13 cellular contexts compared by ENCODE assay signal in the genomic region with DNA sequence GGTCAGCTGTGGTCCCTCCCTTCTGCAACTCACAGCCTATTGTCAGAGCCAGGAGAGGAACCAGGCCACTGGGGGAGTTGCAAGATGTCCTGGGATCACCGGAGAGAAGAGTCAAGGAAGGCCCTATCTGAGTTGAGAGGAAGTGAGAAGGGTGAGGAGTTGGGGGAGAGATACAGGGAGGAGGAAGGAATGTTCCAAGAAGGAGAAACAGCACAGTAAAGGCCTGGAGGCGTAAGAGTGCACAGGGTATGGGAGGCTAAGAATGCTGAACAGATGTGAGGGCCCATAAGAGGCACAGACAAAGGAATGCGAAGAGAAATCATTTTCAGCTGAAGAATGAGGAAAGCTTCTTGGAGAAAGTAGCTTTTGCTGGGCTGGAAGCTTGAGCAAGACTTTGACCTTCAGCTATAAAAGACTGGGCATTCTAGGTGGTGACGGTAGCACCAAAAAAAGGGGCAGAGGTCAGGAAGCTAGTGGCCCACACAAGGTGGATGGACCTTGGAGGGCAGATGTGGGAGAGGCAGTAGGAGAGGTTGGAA. TPM values are rescaled to one million over a fixed set of nuclear protein-coding genes. Genes with fewer than 3 reads are reported as not detected.
DNase-seq lines count a peak whose midpoint lies in the region; ATAC-seq and TF ChIP-seq lines count a peak whose summit lies in the region.
"Had no signal": no experiment of that assay in that cellular context is flagged by ENCODE, and none has a peak within 500 bp of the region (broad histone marks: within the 10 kb centered on the region; RNA-seq: fewer than 3 reads in every experiment).

No MANE protein-coding gene starts in this region.

- TF ChIP-seq EP300 in upper lobe of left lung (IDR thresholded peaks at IDR 0.05): no peak

- no peak for ATAC-seq in GM18867 (IDR thresholded peaks at IDR 0.05; ENCODE audit: unreplicated experiment)
- no peak for ATAC-seq in upper lobe of left lung (ENCODE audit: low FRiP score in 2 of 2)
- no peak for ATAC-seq in GM18505 (IDR thresholded peaks at IDR 0.05; ENCODE audit: unreplicated experiment)
- no peak for ATAC-seq in HG02870 (IDR thresholded peaks at IDR 0.05; ENCODE audit: unreplicated experiment)
- ATAC-seq: Panc1 had no signal

- no peaks in the 10 kb centered on the region for H3K4me1 ChIP-seq in HEK293 (ENCODE audit: control insufficient read depth, insufficient read depth, low read length)
- peaks cover 10 to 33% of the 10 kb centered on the region in 2 donors for H3K4me1 ChIP-seq in mucosa of rectum (ENCODE audit: control insufficient read depth in 2 of 2, insufficient read depth in 2 of 2, low read length in 2 of 2)
- peaks cover 1 to 16% (median 2%) of the 10 kb centered on the region in 4 donors for H3K4me1 ChIP-seq in upper lobe of left lung

- DNase-seq in AG08395 (ENCODE audit: low spot score) (peak; percentile 72), epidermal melanocyte (ENCODE audit: insufficient read length, low spot score) (peak; percentile 72), upper lobe of left lung (no peak)
- DNase-seq: ACHN, hypothalamus, NCI-H2171 treated with DMSO at 0.1 percent for 48 hours had no signal

- TF ChIP-seq CTCF in HEK293 (tag by site-specific recombination; IDR thresholded peaks at IDR 0.05) (no peak), upper lobe of left lung (IDR thresholded peaks at IDR 0.05) (no peak)

- H3K27ac ChIP-seq in HEK293 (ENCODE audit: extremely low read depth, low read depth, low read length) (no peak overlapping the region), mucosa of rectum (ENCODE audit: low read depth in 2 of 2, low read length in 2 of 2) (peak overlapping the region; percentile 69 to 72), upper lobe of left lung (no peak overlapping the region)

- H3K36me3 ChIP-seq in HEK293 (ENCODE audit: control insufficient read depth in 2 of 2, insufficient read depth in 1 of 2, low read length in 2 of 2): no peaks in the 10 kb centered on the region
- no peaks in the 10 kb centered on the region for H3K36me3 ChIP-seq in mucosa of rectum (ENCODE audit: control insufficient read depth in 2 of 2, insufficient read depth in 2 of 2, low read length in 2 of 2)
- H3K36me3 ChIP-seq in upper lobe of left lung: no peaks in the 10 kb centered on the region

- TF ChIP-seq POLR2A in upper lobe of left lung (IDR thresholded peaks at IDR 0.05) (no peak), GM18505 (IDR thresholded peaks at IDR 0.05; ENCODE audit: borderline replicate concordance, extremely low read depth, insufficient read depth, insufficient read length) (no peak)

- POLR2A ChIA-PET in HEK293 (lab: Yijun Ruan, JAX): no interaction called here

- WGBS in upper lobe of left lung, 2 donors: 72 to 73% methylated on average over 4 of the region's 4 CpGs

- H3K9ac ChIP-seq in mucosa of rectum (ENCODE audit: low read depth in 1 of 2, low read length in 2 of 2): no peak overlapping the region

- H3K27me3 ChIP-seq in mucosa of rectum (ENCODE audit: control insufficient read depth in 2 of 2, insufficient read depth in 2 of 2, low read length in 2 of 2) (no peaks in the 10 kb centered on the region), upper lobe of left lung (no peaks in the 10 kb centered on the region)

- H3K9me3 ChIP-seq in HEK293 (ENCODE audit: control insufficient read depth, insufficient read depth, low read depth, low read length) (no peaks in the 10 kb centered on the region), mucosa of rectum (ENCODE audit: control insufficient read depth in 2 of 2, low read length in 2 of 2) (no peaks in the 10 kb centered on the region), upper lobe of left lung (no peaks in the 10 kb centered on the region)

- CTCF ChIA-PET in HEK293 (lab: Yijun Ruan, JAX): interaction anchor here (0.7 to 0.9 kb wide), 3 partner anchors 11 to 228 kb away, joined by 3 to 5 read pairs (median 4); no protein-coding TSS in a partner anchor

- no peak overlapping the region for H3K4me3 ChIP-seq in HEK293 (ENCODE audit: low read depth, low read length)
- peak overlapping the region in 1 of 2 donors; percentile 27 for H3K4me3 ChIP-seq in mucosa of rectum (ENCODE audit: low read length in 2 of 2)
- H3K4me3 ChIP-seq in upper lobe of left lung: no peak overlapping the region

TF ChIP-seq in HEK293, 187 proteins besides CTCF, POLR2A, EP300 and RAD21:
- TF ChIP-seq, protein P1, sequence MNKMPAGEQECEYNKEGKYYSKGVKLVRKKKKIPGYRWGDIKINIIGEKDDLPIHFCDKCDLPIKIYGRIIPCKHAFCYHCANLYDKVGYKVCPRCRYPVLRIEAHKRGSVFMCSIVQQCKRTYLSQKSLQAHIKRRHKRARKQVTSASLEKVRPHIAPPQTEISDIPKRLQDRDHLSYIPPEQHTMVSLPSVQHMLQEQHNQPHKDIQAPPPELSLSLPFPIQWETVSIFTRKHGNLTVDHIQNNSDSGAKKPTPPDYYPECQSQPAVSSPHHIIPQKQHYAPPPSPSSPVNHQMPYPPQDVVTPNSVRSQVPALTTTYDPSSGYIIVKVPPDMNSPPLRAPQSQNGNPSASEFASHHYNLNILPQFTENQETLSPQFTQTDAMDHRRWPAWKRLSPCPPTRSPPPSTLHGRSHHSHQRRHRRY (tag by site-specific recombination; IDR thresholded peaks at IDR 0.05): no peak
- TF ChIP-seq PRDM1 (tag by site-specific recombination; IDR thresholded peaks at IDR 0.05): 0 out of 2 replicates have a peak, but pooled peaks have one; percentile 24

RNA-seq across cellular contexts. Expression of a gene that starts 21.6 kb away (rescaled TPM):
- total RNA-seq in upper lobe of left lung: 100 to 1,000 TPM in 1 of 6 donors, 10 to 100 TPM in 5; 13.9 to 101 (median 57.9) TPM
- total RNA-seq: activated CD8-positive, alpha-beta memory T cell treated with anti-CD3 and anti-CD28 coated beads for 36 hours had no signal

RNA-seq across cellular contexts. Expression of a gene that starts 47.7 kb away (rescaled TPM):
- 100 to 1,000 TPM in 2 of 6 donors, 10 to 100 TPM in 4; 26.6 to 155 (median 81.5) TPM for total RNA-seq in upper lobe of left lung

RNA-seq across cellular contexts. Expression of a gene that starts 58.6 kb away (rescaled TPM):
- under 1 TPM in 2 of 6 donors, not detected in 4; 0.17 to 0.30 TPM for total RNA-seq in upper lobe of left lung
- total RNA-seq: activated CD8-positive, alpha-beta memory T cell treated with anti-CD3 and anti-CD28 coated beads for 36 hours had no signal

Comparison
In these comparisons a context has a peak if more than half of its experiments do, and no peak if none do; other contexts are left out.
1. DNase-seq: peak in AG08395 (single experiment) and epidermal melanocyte (single experiment); none in upper lobe of left lung (0 of 2).
2. H3K27ac ChIP-seq: peak in mucosa of rectum (2 of 2); none in HEK293 (single experiment) and upper lobe of left lung (0 of 4).